21 cellular contexts compared by ENCODE assay signal in genomic region chr1:224092601-224093000, GRCh38.
"Had no signal": no experiment of that assay in that cellular context is flagged by ENCODE, and none has a peak within 500 bp of the region (broad histone marks: within the 10 kb centered on the region; RNA-seq: fewer than 3 reads in every experiment).

No MANE protein-coding gene starts in this region.

- H3K4me3 ChIP-seq: MG63, SJSA1 had no signal

- H3K27ac ChIP-seq: SJSA1 had no signal

- H3K36me3 ChIP-seq: MG63, SJSA1 had no signal

- DNase-seq: KBM-7, MG63, NCI-H1092 treated with DMSO at 0.1 percent for 48 hours, NCI-H1436, NCI-H187, NCI-H2029, NCI-H2081 treated with DMSO at 0.1 percent for 48 hours, NCI-H2171, NCI-H226, NCI-H446, NCI-H510A, NCI-H524 treated with DMSO at 0.1 percent for 48 hours, NCI-H69, NCI-H774, Right ventricle myocardium superior, RPMI8226, SIG-M5, SK-N-SH, SW 1271, T-cell had no signal

- H3K9ac ChIP-seq: SK-N-SH had no signal

- H3K4me1 ChIP-seq: SJSA1 had no signal

- H3K4me2 ChIP-seq: SK-N-SH had no signal

- H3K9me3 ChIP-seq: MG63, SJSA1, SK-N-SH had no signal
